ENCODE assay signal across 23 cellular contexts in genomic region chr14:78611031-78611430, GRCh38.
"Had no signal": no experiment of that assay in that cellular context is flagged by ENCODE, and none has a peak within 500 bp of the region (broad histone marks: within the 10 kb centered on the region; RNA-seq: fewer than 3 reads in every experiment).

No MANE protein-coding gene starts in this region.

- H2AFZ ChIP-seq: hepatocyte had no signal

- H3K36me3 ChIP-seq: adrenal gland, ascending aorta, colonic mucosa, right lobe of liver, transverse colon, uterus, WERI-Rb-1 had no signal

- ATAC-seq: left lobe of liver; right lobe of liver; stimulated activated memory B cell treated with anti-CD40 and anti-IgM and Interleukin-4, amounts not matched to agents 10 μg/mL and 1 μg/mL and 100 μg/mL, for 72 hours had no signal

- H3K4me3 ChIP-seq: adrenal gland, ascending aorta, colonic mucosa, hepatocyte, lung, right lobe of liver, transverse colon, uterus had no signal

- H3K27me3 ChIP-seq: adrenal gland, ascending aorta, colonic mucosa, hepatocyte, right lobe of liver, transverse colon, uterus had no signal

- H3K9me3 ChIP-seq: adrenal gland, ascending aorta, colonic mucosa, right lobe of liver, transverse colon, uterus had no signal

- H3K4me1 ChIP-seq: adrenal gland, ascending aorta, colonic mucosa, right lobe of liver, uterus had no signal

- H3K27ac ChIP-seq: adrenal gland, ascending aorta, colonic mucosa, epithelial cell of prostate, hepatocyte, right lobe of liver, transverse colon, uterus, WERI-Rb-1 had no signal

- DNase-seq: activated CD4-positive, alpha-beta T cell treated with anti-CD3 and anti-CD28 coated beads, Interleukin-2, amount 50 U/mL, for 1 hour; activated CD4-positive, CD25-positive, alpha-beta regulatory T cell treated with anti-CD3 and anti-CD28 coated beads, Interleukin-2, amount 50 U/mL, for 72 hours; activated naive CD4-positive, alpha-beta T cell; activated T-cell treated with anti-CD3 and anti-CD28 coated beads, Interleukin-2, amount 50 U/mL, for 24 hours; adrenal gland; central memory CD4-positive, alpha-beta T cell; colonic mucosa; immature natural killer cell; naive B cell; occipital lobe; posterior cingulate gyrus; right lobe of liver; small intestine; stimulated activated CD4-positive, alpha-beta T cell treated with anti-CD3 and anti-CD28 coated beads, Interleukin-2, amount 100 ng/mL, for 24 hours; transverse colon; uterus; WERI-Rb-1 had no signal

- H3K4me2 ChIP-seq: hepatocyte had no signal

- H3K79me2 ChIP-seq: hepatocyte had no signal
